ENCODE assay signal across 20 cellular contexts in the genomic region with DNA sequence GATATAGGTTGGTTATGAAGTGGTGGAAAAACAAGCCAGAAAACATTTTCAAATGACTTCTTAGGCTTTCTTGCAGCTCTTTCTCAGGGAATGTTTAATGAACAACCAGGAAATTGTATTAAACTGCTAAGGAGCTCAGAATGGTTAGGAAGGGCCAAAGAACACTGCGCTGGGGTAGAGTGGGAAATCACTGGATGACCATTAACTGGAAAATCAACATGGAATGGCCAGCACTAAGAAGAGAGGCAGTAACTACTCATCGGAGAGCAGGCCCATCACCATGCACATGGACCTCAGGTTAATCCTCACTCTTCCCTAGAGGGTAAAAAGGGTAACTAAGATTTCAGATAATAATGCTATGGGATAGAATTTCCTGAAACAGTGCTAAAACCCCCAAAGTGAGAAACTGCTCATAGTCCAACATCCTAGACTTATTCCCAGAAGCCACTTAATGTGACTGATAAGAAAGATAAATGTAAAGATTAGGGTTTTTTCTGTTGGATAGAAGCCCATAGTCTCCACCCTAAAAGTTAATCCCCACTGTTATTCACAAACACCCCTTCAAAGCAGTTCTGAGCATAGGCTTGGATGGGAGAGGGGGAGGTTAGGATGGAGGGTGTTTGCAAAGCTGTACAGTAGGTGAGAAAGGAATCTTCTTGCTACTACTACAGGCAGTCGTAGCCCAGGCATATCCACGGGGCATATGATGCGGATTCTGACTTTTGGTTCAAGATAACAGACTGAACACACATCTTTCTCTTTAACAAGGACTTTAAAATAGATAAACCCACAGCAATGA.
DNase-seq lines count a peak whose midpoint lies in the region; ATAC-seq, FAIRE-seq and TF ChIP-seq lines count a peak whose summit lies in the region.
"Had no signal": no experiment of that assay in that cellular context is flagged by ENCODE, and none has a peak within 500 bp of the region (broad histone marks: within the 10 kb centered on the region; RNA-seq: fewer than 3 reads in every experiment).

No MANE protein-coding gene starts in this region.

- H3K36me3 Mint-ChIP-seq in GM23338 (ENCODE audit: low read depth) (no peaks in the 10 kb centered on the region), nephron (ENCODE audit: low read depth) (peaks cover 3% of the 10 kb centered on the region)
- H3K36me3 Mint-ChIP-seq in activated naive CD4-positive, alpha-beta T cell treated with anti-CD3 and anti-CD28 coated beads, Interleukin-2, amount 50 U/mL, for 72 hours = no peaks in the 10 kb centered on the region
- H3K36me3 Mint-ChIP-seq: CD14-positive monocyte; CD8-positive, alpha-beta T cell; IgD-negative memory B cell had no signal

- H3F3A ChIP-seq in GM23338 (replicated peaks; ENCODE audit: low read depth) = no peaks in the 10 kb centered on the region

- H2AFZ ChIP-seq in GM23338 (no peak overlapping the region), OCI-LY7 (ENCODE audit: low read length) (0 out of 2 replicates have a peak overlapping the region, but pooled peaks have one; percentile 8), HepG2 (ENCODE audit: low read length) (no peak overlapping the region)

- no peak for DNase-seq in GM23338 (ENCODE audit: low spot score)
- no peak for DNase-seq in OCI-LY7 (ENCODE audit: low spot score)
- DNase-seq in HepG2 (ENCODE audit: low spot score) = no peak
- no peak for DNase-seq in effector CD8-positive, alpha-beta T cell (lab: John Stamatoyannopoulos, UW)
- DNase-seq in activated naive CD4-positive, alpha-beta T cell treated with anti-CD3 and anti-CD28 coated beads, Interleukin-2, amount 50 U/mL, for 72 hours (ENCODE audit: low spot score in 2 of 2) = no peak
- no peak for DNase-seq in GM19238 (ENCODE audit: insufficient read length, low spot score)
- DNase-seq in BE2C = no peak
- DNase-seq: Caco-2; CD8-positive, alpha-beta T cell; DMS79; HCEC 1CT; HFFc6; KG1 had no signal

- no peak for ATAC-seq in GM23338
- peak; percentile 99 for ATAC-seq in HepG2
- no peak for ATAC-seq in activated naive CD4-positive, alpha-beta T cell treated with anti-CD3 and anti-CD28 coated beads, Interleukin-2, amount 50 U/mL, for 72 hours
- ATAC-seq: A549; CD8-positive, alpha-beta T cell; GM12878 had no signal

- TF ChIP-seq POLR2A in HepG2 (IDR thresholded peaks at IDR 0.05; ENCODE audit: insufficient read depth in 1 of 2, low read depth in 2 of 2, low read length in 2 of 2) = no peak

- no peaks in the 10 kb centered on the region for H4K20me1 ChIP-seq in GM23338 (replicated peaks; ENCODE audit: insufficient read depth)
- no peaks in the 10 kb centered on the region for H4K20me1 ChIP-seq in OCI-LY7 (ENCODE audit: insufficient read depth, low read length)
- H4K20me1 ChIP-seq in HepG2 (ENCODE audit: insufficient read depth, low read length) = no peaks in the 10 kb centered on the region

- POLR2A ChIA-PET in OCI-LY7 (lab: Charles Lee) (interaction anchor here (1.3 kb wide), 1 partner anchor 14 kb away, joined by 3 read pairs; no protein-coding TSS in a partner anchor), HepG2 (lab: Yijun Ruan, JAX) (no interaction called here)

- H3K27me3 ChIP-seq in GM23338 (ENCODE audit: insufficient read depth) (no peaks in the 10 kb centered on the region), HepG2 (ENCODE audit: control insufficient read depth in 1 of 2, insufficient read depth in 2 of 2, low read length in 2 of 2) (no peaks in the 10 kb centered on the region), BE2C (no peaks in the 10 kb centered on the region; the same call in none of the 2 replicates)

- H3K9me3 Mint-ChIP-seq in GM23338 (no peaks in the 10 kb centered on the region), nephron (no peaks in the 10 kb centered on the region)
- peaks cover 0 to 4% of the 10 kb centered on the region in 2 donors for H3K9me3 Mint-ChIP-seq in activated naive CD4-positive, alpha-beta T cell treated with anti-CD3 and anti-CD28 coated beads, Interleukin-2, amount 50 U/mL, for 72 hours
- H3K9me3 Mint-ChIP-seq: CD8-positive, alpha-beta T cell; HFFc6 had no signal

- FAIRE-seq in HepG2 (lab: Jason Lieb, UNC) = no peak
- FAIRE-seq: A549, GM12878, GM18507, H1 had no signal

- H3K36me3 ChIP-seq in GM23338 (ENCODE audit: insufficient read depth) (no peaks in the 10 kb centered on the region), OCI-LY7 (ENCODE audit: insufficient read depth, low read length) (no peaks in the 10 kb centered on the region), HepG2 (replicated peaks in 1 of 2; ENCODE audit: control insufficient read depth in 1 of 2, insufficient read depth in 2 of 2, low read length in 2 of 2) (no peaks in the 10 kb centered on the region), BE2C (no peaks in the 10 kb centered on the region)

- H3K4me1 Mint-ChIP-seq in GM23338 (no peaks in the 10 kb centered on the region), nephron (peaks cover 10% of the 10 kb centered on the region)
- H3K4me1 Mint-ChIP-seq: CD14-positive monocyte, IgD-negative memory B cell had no signal

- H3K4me3 Mint-ChIP-seq in GM23338 (no peak overlapping the region), nephron (no peak overlapping the region)
- H3K4me3 Mint-ChIP-seq: CD14-positive monocyte; CD8-positive, alpha-beta T cell; HFFc6; IgD-negative memory B cell had no signal

- in situ Hi-C loops in HepG2 (cut with HindIII; ENCODE audit: extremely low pct_ligation_motif_present, low pct_unique_long_range_greater_than_20kb) = no loop called here

- intact Hi-C loops in OCI-LY7 (cut with micrococcal nuclease; ENCODE audit: unreplicated experiment) (no loop called here), HepG2 (cut with micrococcal nuclease; ENCODE audit: unreplicated experiment) (no loop called here)

- H3K27ac Mint-ChIP-seq in GM23338 = peak overlapping the region; percentile 57; the same call in 1 of the 2 replicates
- peak overlapping the region; percentile 83 to 95 (median 89) for H3K27ac Mint-ChIP-seq in nephron
- no peak overlapping the region for H3K27ac Mint-ChIP-seq in activated naive CD4-positive, alpha-beta T cell treated with anti-CD3 and anti-CD28 coated beads, Interleukin-2, amount 50 U/mL, for 72 hours
- H3K27ac Mint-ChIP-seq: CD14-positive monocyte; CD8-positive, alpha-beta T cell; HFFc6; IgD-negative memory B cell had no signal

- H3K9me2 ChIP-seq in GM23338 (ENCODE audit: insufficient read depth) (no peaks in the 10 kb centered on the region), OCI-LY7 (ENCODE audit: insufficient read depth, low read length) (no peaks in the 10 kb centered on the region)

- TF ChIP-seq RAD21 in HepG2 (CRISPR knock-in tag; IDR thresholded peaks at IDR 0.05) = no peak

- H3K27me3 Mint-ChIP-seq in GM23338 (ENCODE audit: insufficient read depth, low read depth, poor library complexity) (no peaks in the 10 kb centered on the region), nephron (ENCODE audit: low read depth) (no peaks in the 10 kb centered on the region)
- H3K27me3 Mint-ChIP-seq: IgD-negative memory B cell had no signal

- H3K9ac ChIP-seq in HepG2 (ENCODE audit: insufficient read depth, low read depth, low read length) = no peak overlapping the region

- H3K27ac ChIP-seq in GM23338 (ENCODE audit: low read depth) = no peak overlapping the region
- no peak overlapping the region for H3K27ac ChIP-seq in OCI-LY7 (ENCODE audit: low read depth, low read length, poor library complexity, severe bottlenecking)
- H3K27ac ChIP-seq in HepG2 (ENCODE audit: extremely low read length, insufficient read depth, low read length) = no peak overlapping the region
- H3K27ac ChIP-seq: A549 had no signal

- TF ChIP-seq CTCF in GM23338 (conservative IDR thresholded peaks at IDR 0.05; ENCODE audit: low read depth in 2 of 2) = no peak
- TF ChIP-seq CTCF in OCI-LY7 (conservative IDR thresholded peaks at IDR 0.05; ENCODE audit: low read length) = no peak
- TF ChIP-seq CTCF in HepG2 (CRISPR knock-in tag; IDR thresholded peaks at IDR 0.05) = no peak
- no peak for TF ChIP-seq CTCF in nephron (IDR thresholded peaks at IDR 0.05; ENCODE audit: unreplicated experiment in 3 of 3)
- TF ChIP-seq CTCF in BE2C (IDR thresholded peaks at IDR 0.05; ENCODE audit: low read depth, low read length) = no peak

- H3K79me2 ChIP-seq in GM23338 (replicated peaks; ENCODE audit: insufficient read depth) = no peaks in the 10 kb centered on the region
- no peaks in the 10 kb centered on the region for H3K79me2 ChIP-seq in OCI-LY7 (ENCODE audit: insufficient read depth, low read depth, low read length)
- no peaks in the 10 kb centered on the region for H3K79me2 ChIP-seq in HepG2 (ENCODE audit: insufficient read depth, low read length)

- BruUV-seq in OCI-LY7 (replicated peaks; lab: Mats Ljungman, UMichigan) = no TSS peak
- BruUV-seq in HepG2 (replicated peaks; lab: Mats Ljungman, UMichigan) = no TSS peak

- H3K4me3 ChIP-seq in GM23338 (no peak overlapping the region), OCI-LY7 (ENCODE audit: low read depth, low read length, poor library complexity, severe bottlenecking) (no peak overlapping the region), HepG2 (replicated peaks in 1 of 3; ENCODE audit: insufficient read depth in 1 of 3, low read depth in 2 of 3, low read length in 3 of 3) (no peak overlapping the region), BE2C (ENCODE audit: low read depth, low read length) (no peak overlapping the region)
- H3K4me3 ChIP-seq: A549, GM12878 had no signal

- CTCF ChIA-PET in OCI-LY7 (lab: Charles Lee; ENCODE audit: unreplicated experiment) (no interaction called here), HepG2 (lab: Yijun Ruan, JAX; ENCODE audit: low intra/inter-chr PET ratio, low total read pairs) (no interaction called here)

- H3K9me3 ChIP-seq in OCI-LY7 (ENCODE audit: low read length) (no peaks in the 10 kb centered on the region), HepG2 (ENCODE audit: low read length) (no peaks in the 10 kb centered on the region), BE2C (no peaks in the 10 kb centered on the region; the same call in 1 of the 2 replicates)
- H3K9me3 ChIP-seq: A549, Caco-2 had no signal

- H3K4me2 ChIP-seq in GM23338 (no peak overlapping the region), OCI-LY7 (ENCODE audit: low read length) (no peak overlapping the region), HepG2 (ENCODE audit: low read depth, low read length) (no peak overlapping the region)
- H3K4me2 ChIP-seq: A549 had no signal

- WGBS in HepG2 (ENCODE audit: low lambda C conversion rate) = 12% methylated on average over 5 of the region's 5 CpGs

- H3K4me1 ChIP-seq in GM23338 (ENCODE audit: insufficient read depth) (no peaks in the 10 kb centered on the region), OCI-LY7 (ENCODE audit: insufficient read depth, low read length, poor library complexity, severe bottlenecking) (no peaks in the 10 kb centered on the region), HepG2 (ENCODE audit: insufficient read depth, low read length) (peaks cover 17% of the 10 kb centered on the region), BE2C (no peaks in the 10 kb centered on the region)
- H3K4me1 ChIP-seq: A549, Caco-2 had no signal

- TF ChIP-seq EP300 in HepG2 (IDR thresholded peaks at IDR 0.05; ENCODE audit: low read depth in 2 of 2, low read length in 2 of 2) (no peak), HepG2 (CRISPR knock-in tag; IDR thresholded peaks at IDR 0.05; ENCODE audit: borderline replicate concordance) (no peak)

TF ChIP-seq in GM23338, 12 proteins besides CTCF, POLR2A, EP300 and RAD21 (continues in another document):
- TF ChIP-seq STAT1 (IDR thresholded peaks at IDR 0.05; ENCODE audit: unreplicated experiment) = no peak

Comparison
In these comparisons a context has a peak if more than half of its experiments do, and no peak if none do; other contexts are left out.
1. H3K27ac Mint-ChIP-seq: peak in GM23338 (single experiment) and nephron (3 of 3); none in activated naive CD4-positive, alpha-beta T cell treated with anti-CD3 and anti-CD28 coated beads, Interleukin-2, amount 50 U/mL, for 72 hours (0 of 2).